17 cellular contexts compared by ENCODE assay signal in genomic region chrX:72243472-72243871, GRCh38. TPM values are rescaled to one million over a fixed set of nuclear protein-coding genes. Genes with fewer than 3 reads are reported as not detected.
A peak's percentile ranks its signal among the peaks of the same experiment; 100 is the strongest.
DNase-seq lines count a peak whose midpoint lies in the region; ATAC-seq and TF ChIP-seq lines count a peak whose summit lies in the region.
"Had no signal": no experiment of that assay in that cellular context is flagged by ENCODE, and none has a peak within 500 bp of the region (broad histone marks: within the 10 kb centered on the region; RNA-seq: fewer than 3 reads in every experiment).

No MANE protein-coding gene starts in this region.

- H3K36me3 Mint-ChIP-seq in activated naive CD4-positive, alpha-beta T cell treated with anti-CD3 and anti-CD28 coated beads for 36 hours (ENCODE audit: low read depth), result no peaks in the 10 kb centered on the region
- H3K36me3 Mint-ChIP-seq: activated naive CD4-positive, alpha-beta T cell treated with anti-CD3 and anti-CD28 coated beads, Interleukin-2, amount 10 ng/mL, durations not matched to agents 7 days and 5 days; immature natural killer cell had no signal

- H3K4me3 Mint-ChIP-seq in activated naive CD4-positive, alpha-beta T cell treated with anti-CD3 and anti-CD28 coated beads for 36 hours, result no peak overlapping the region
- H3K4me3 Mint-ChIP-seq: activated naive CD4-positive, alpha-beta T cell treated with anti-CD3 and anti-CD28 coated beads, Interleukin-2, amount 10 ng/mL, durations not matched to agents 7 days and 5 days; immature natural killer cell had no signal

- no peaks in the 10 kb centered on the region for H3K9me3 ChIP-seq in RWPE2 (ENCODE audit: severe bottlenecking)
- H3K9me3 ChIP-seq: ovary had no signal

- H3K27ac Mint-ChIP-seq in activated naive CD4-positive, alpha-beta T cell treated with anti-CD3 and anti-CD28 coated beads for 36 hours, result no peak overlapping the region
- H3K27ac Mint-ChIP-seq: activated naive CD4-positive, alpha-beta T cell treated with anti-CD3 and anti-CD28 coated beads, Interleukin-2, amount 10 ng/mL, durations not matched to agents 7 days and 5 days; immature natural killer cell had no signal

- TF ChIP-seq CTCF in RWPE2 (IDR thresholded peaks at IDR 0.05; ENCODE audit: poor library complexity, severe bottlenecking), result no peak
- TF ChIP-seq CTCF in cardiac fibroblast (IDR thresholded peaks at IDR 0.05; ENCODE audit: low read depth, low read length), result no peak

- no peaks in the 10 kb centered on the region for H3K27me3 ChIP-seq in RWPE2 (ENCODE audit: insufficient read depth, poor library complexity, severe bottlenecking)
- H3K27me3 ChIP-seq: ovary had no signal

- no peaks in the 10 kb centered on the region for H3K4me1 ChIP-seq in RWPE2 (ENCODE audit: insufficient read depth, poor library complexity, severe bottlenecking)

- H3K4me1 Mint-ChIP-seq in activated naive CD4-positive, alpha-beta T cell treated with anti-CD3 and anti-CD28 coated beads for 36 hours (ENCODE audit: low read depth), result peaks cover 5% of the 10 kb centered on the region

- DNase-seq in DMS 273 (lab: John Stamatoyannopoulos, UW; ENCODE audit: unreplicated experiment) (peak; percentile 43), DMS 273 treated with DMSO at 0.1 percent for 48 hours (lab: John Stamatoyannopoulos, UW) (no peak), RWPE2 (ENCODE audit: low spot score) (no peak), cardiac fibroblast (ENCODE audit: low read depth in 2 of 2) (peak; percentile 61 to 62), pulmonary artery endothelial cell (ENCODE audit: low read depth, low spot score) (peak; percentile 22)
- DNase-seq in activated naive CD4-positive, alpha-beta T cell treated with anti-CD3 and anti-CD28 coated beads for 36 hours, result no peak
- DNase-seq: activated naive CD4-positive, alpha-beta T cell treated with anti-CD3 and anti-CD28 coated beads, Interleukin-2, amount 10 ng/mL, durations not matched to agents 7 days and 5 days; immature natural killer cell; NCI-H524; ovary; substantia nigra had no signal

- H3K27me3 Mint-ChIP-seq in activated naive CD4-positive, alpha-beta T cell treated with anti-CD3 and anti-CD28 coated beads for 36 hours (ENCODE audit: low read depth), result no peaks in the 10 kb centered on the region

- no peaks in the 10 kb centered on the region for H3K9me3 Mint-ChIP-seq in activated naive CD4-positive, alpha-beta T cell treated with anti-CD3 and anti-CD28 coated beads for 36 hours
- H3K9me3 Mint-ChIP-seq: activated naive CD4-positive, alpha-beta T cell treated with anti-CD3 and anti-CD28 coated beads, Interleukin-2, amount 10 ng/mL, durations not matched to agents 7 days and 5 days; immature natural killer cell had no signal

- no peak overlapping the region for H3K4me3 ChIP-seq in RWPE2 (ENCODE audit: severe bottlenecking)
- no peak overlapping the region for H3K4me3 ChIP-seq in cardiac fibroblast (replicated peaks in 1 of 2; ENCODE audit: low read depth in 2 of 2, low read length in 2 of 2)
- H3K4me3 ChIP-seq: ovary had no signal

- CTCF ChIA-PET in activated naive CD4-positive, alpha-beta T cell treated with anti-CD3 and anti-CD28 coated beads for 36 hours (lab: Charles Lee), result interaction anchor here (0.9 kb wide), 1 partner anchor 59 kb away, joined by 3 read pairs; no protein-coding TSS in a partner anchor

- intact Hi-C loops in activated naive CD4-positive, alpha-beta T cell treated with anti-CD3 and anti-CD28 coated beads for 36 hours (cut with micrococcal nuclease), result no loop called here

- no peaks in the 10 kb centered on the region for H3K36me3 ChIP-seq in RWPE2 (ENCODE audit: low read depth)
- H3K36me3 ChIP-seq: ovary had no signal

- 0 out of 3 replicates have a peak, but pooled peaks have one; percentile 18 for ATAC-seq in RWPE2 (ENCODE audit: low read depth)
- ATAC-seq in HG03159 (IDR thresholded peaks at IDR 0.05; ENCODE audit: unreplicated experiment), result no peak
- ATAC-seq in HG02970 (IDR thresholded peaks at IDR 0.05; ENCODE audit: low FRiP score, unreplicated experiment), result no peak
- ATAC-seq: esophagus mucosa, Panc1 had no signal

- H3K27ac ChIP-seq in RWPE2 (ENCODE audit: poor library complexity, severe bottlenecking), result no peak overlapping the region
- H3K27ac ChIP-seq: 22Rv1, ovary, VCaP had no signal

RNA-seq across cellular contexts. Expression of gene ERCC6L, which starts 4.6 kb away (rescaled TPM):
- 4.7 and 8.3 TPM in 2 replicates for total RNA-seq in pulmonary artery endothelial cell
- total RNA-seq in activated naive CD4-positive, alpha-beta T cell treated with anti-CD3 and anti-CD28 coated beads for 36 hours, result 1 to 10 TPM; 9.5 to 9.6 TPM

RNA-seq across cellular contexts. Expression of gene RPS4X, which starts 33.6 kb away (rescaled TPM):
- 643 and 855 TPM in 2 replicates for total RNA-seq in pulmonary artery endothelial cell
- 1,000 to 10,000 TPM; 1,429 to 1,503 TPM for total RNA-seq in activated naive CD4-positive, alpha-beta T cell treated with anti-CD3 and anti-CD28 coated beads for 36 hours

Comparison
In these comparisons a context has a peak if more than half of its experiments do, and no peak if none do; other contexts are left out.
1. DNase-seq: peak in DMS 273 (single experiment), cardiac fibroblast (2 of 2) and pulmonary artery endothelial cell (single experiment); none in DMS 273 treated with DMSO at 0.1 percent for 48 hours (single experiment), RWPE2 (single experiment) and activated naive CD4-positive, alpha-beta T cell treated with anti-CD3 and anti-CD28 coated beads for 36 hours (single experiment).